8 cellular contexts compared by ENCODE assay signal in the genomic region with DNA sequence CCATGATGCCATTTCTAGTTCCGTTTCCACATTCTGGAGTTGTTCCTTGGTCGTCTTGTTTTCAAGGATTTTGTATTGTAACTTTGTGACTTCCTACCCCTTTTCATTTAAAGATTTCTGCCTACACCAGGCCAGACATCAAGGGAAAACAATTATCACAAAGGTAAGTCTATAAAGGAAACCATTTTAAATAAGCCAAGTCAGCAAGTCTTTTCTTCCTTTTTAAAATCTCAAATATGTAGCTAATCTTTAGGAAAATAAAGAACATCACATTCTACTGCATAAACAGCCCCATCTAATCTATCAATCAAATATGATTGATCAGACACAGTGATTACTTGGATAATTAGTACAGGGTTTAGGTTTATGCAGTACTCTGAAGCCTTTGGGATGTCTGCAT.
"Had no signal": no experiment of that assay in that cellular context is flagged by ENCODE, and none has a peak within 500 bp of the region (broad histone marks: within the 10 kb centered on the region; RNA-seq: fewer than 3 reads in every experiment).

No MANE protein-coding gene starts in this region.

- FAIRE-seq: H1, H54 had no signal

- ATAC-seq: GM23338 had no signal

- H3K27ac ChIP-seq: HL-60 had no signal

- H3K4me3 ChIP-seq: GM23338 had no signal

- H2AFZ ChIP-seq: GM23338 had no signal

- H3K4me3 Mint-ChIP-seq: GM23338, H9, IgD-negative memory B cell had no signal

- DNase-seq: H9, HCEC 1CT, KG1 had no signal

- H3K9me3 Mint-ChIP-seq: GM23338, H9, IgD-negative memory B cell had no signal

- H3K27ac Mint-ChIP-seq: GM23338, H9, IgD-negative memory B cell had no signal

- H3K4me2 ChIP-seq: GM23338 had no signal

- H3K36me3 Mint-ChIP-seq: IgD-negative memory B cell had no signal
